ENCODE assay signal across 23 cellular contexts in genomic region chr19:45897413-45897812, GRCh38. TPM values are rescaled to one million over a fixed set of nuclear protein-coding genes. Genes with fewer than 3 reads are reported as not detected.
"Had no signal": no experiment of that assay in that cellular context is flagged by ENCODE, and none has a peak within 500 bp of the region (broad histone marks: within the 10 kb centered on the region; RNA-seq: fewer than 3 reads in every experiment).

No MANE protein-coding gene starts in this region.

- H3K27ac Mint-ChIP-seq: activated CD4-positive, alpha-beta T cell treated with anti-CD3 and anti-CD28 coated beads for 36 hours; activated naive CD4-positive, alpha-beta T cell treated with anti-CD3 and anti-CD28 coated beads, Interleukin-2, amount 50 U/mL, for 24 hours; mesothelial cell of epicardium; nephron; stimulated activated effector memory CD8-positive, alpha-beta T cell treated with anti-CD3 and anti-CD28 coated beads, Interleukin-12 subunit alpha, Interleukin-12 subunit beta, amount 100 ng/mL, for 72 hours; type B pancreatic cell had no signal

- H3K9me3 ChIP-seq: breast epithelium, gastroesophageal sphincter, heart left ventricle, left lung, sigmoid colon, testis had no signal

- H3K4me1 ChIP-seq: breast epithelium had no signal

- DNase-seq: activated CD4-positive, alpha-beta T cell treated with anti-CD3 and anti-CD28 coated beads for 36 hours; activated CD4-positive, alpha-beta T cell treated with anti-CD3 and anti-CD28 coated beads, Interleukin-2, amount 50 U/mL, for 48 hours; activated gamma-delta T cell; effector CD8-positive, alpha-beta T cell; heart left ventricle; kidney; left lung; sigmoid colon; stimulated activated CD4-positive, alpha-beta T cell treated with anti-CD3 and anti-CD28 coated beads, Interleukin-4, amount 100 ng/mL, for 24 hours; testis had no signal

- ATAC-seq: activated CD4-positive, alpha-beta T cell treated with anti-CD3 and anti-CD28 coated beads for 36 hours; esophagus mucosa; gastroesophageal sphincter; heart left ventricle; left lung; stimulated activated effector memory CD8-positive, alpha-beta T cell treated with anti-CD3 and anti-CD28 coated beads, Interleukin-12 subunit alpha, Interleukin-12 subunit beta, amount 100 ng/mL, for 72 hours had no signal

- FAIRE-seq: astrocyte, kidney, TTC549 had no signal

- H3K4me3 ChIP-seq: breast epithelium, gastroesophageal sphincter, heart left ventricle, left lung, sigmoid colon, testis had no signal

- H3K27me3 ChIP-seq: breast epithelium, gastroesophageal sphincter, heart left ventricle, left lung, sigmoid colon, testis had no signal

- H3K36me3 ChIP-seq: breast epithelium had no signal

- H3K9me3 Mint-ChIP-seq: activated naive CD4-positive, alpha-beta T cell treated with anti-CD3 and anti-CD28 coated beads, Interleukin-2, amount 50 U/mL, for 24 hours; mesothelial cell of epicardium; nephron; stimulated activated effector memory CD8-positive, alpha-beta T cell treated with anti-CD3 and anti-CD28 coated beads, Interleukin-12 subunit alpha, Interleukin-12 subunit beta, amount 100 ng/mL, for 72 hours; type B pancreatic cell had no signal

- H3K27me3 Mint-ChIP-seq: activated CD4-positive, alpha-beta T cell treated with anti-CD3 and anti-CD28 coated beads for 36 hours; activated naive CD4-positive, alpha-beta T cell treated with anti-CD3 and anti-CD28 coated beads, Interleukin-2, amount 50 U/mL, for 24 hours had no signal

- H3K4me3 Mint-ChIP-seq: activated CD4-positive, alpha-beta T cell treated with anti-CD3 and anti-CD28 coated beads for 36 hours; activated naive CD4-positive, alpha-beta T cell treated with anti-CD3 and anti-CD28 coated beads, Interleukin-2, amount 50 U/mL, for 24 hours; mesothelial cell of epicardium; nephron; stimulated activated effector memory CD8-positive, alpha-beta T cell treated with anti-CD3 and anti-CD28 coated beads, Interleukin-12 subunit alpha, Interleukin-12 subunit beta, amount 100 ng/mL, for 72 hours; type B pancreatic cell had no signal

- H3K27ac ChIP-seq: breast epithelium, gastroesophageal sphincter, heart left ventricle, left lung, sigmoid colon, testis had no signal

RNA-seq across cellular contexts. Expression of gene NANOS2, which starts 17.2 kb away (rescaled TPM):
- total RNA-seq: activated CD4-positive, alpha-beta T cell treated with anti-CD3 and anti-CD28 coated beads for 36 hours; astrocyte; breast epithelium; esophagus mucosa; gastroesophageal sphincter; heart left ventricle; kidney; left lung; lung microvascular endothelial cell; mesothelial cell of epicardium; sigmoid colon; T-helper 2 cell treated with Interferon-gamma antibody and Interleukin-4, amounts not matched to agents 100 ng/mL and 5 ng/mL, for 36 hours had no signal
- polyA plus RNA-seq: adipose tissue, heart left ventricle had no signal

RNA-seq across cellular contexts. Expression of gene FOXA3, which starts 33.3 kb away (rescaled TPM):
- total RNA-seq: esophagus mucosa; heart left ventricle; mesothelial cell of epicardium; T-helper 2 cell treated with Interferon-gamma antibody and Interleukin-4, amounts not matched to agents 100 ng/mL and 5 ng/mL, for 36 hours had no signal
